In genomic region chr1:184563308-184563707, GRCh38 we compare ENCODE assay signal across 8 cellular contexts.
DNase-seq lines count a peak whose midpoint lies in the region; ATAC-seq and TF ChIP-seq lines count a peak whose summit lies in the region.

No MANE protein-coding gene starts in this region.

- ATAC-seq in mucosa of descending colon (no peak), GM18502 (IDR thresholded peaks at IDR 0.05; ENCODE audit: poor library complexity, unreplicated experiment) (no peak), GM18517 (IDR thresholded peaks at IDR 0.05; ENCODE audit: unreplicated experiment) (no peak)
- ATAC-seq in activated naive CD4-positive, alpha-beta T cell treated with anti-CD3 and anti-CD28 coated beads, Interleukin-2, amount 50 U/mL, for 72 hours: no peak

- intact Hi-C loops in mucosa of descending colon (cut with DNase I, micrococcal nuclease): no loop called here

- no peaks in the 10 kb centered on the region for H3K9me3 ChIP-seq in mucosa of descending colon

- DNase-seq in GM06990 (ENCODE audit: extremely low read depth, insufficient read length): no peak
- DNase-seq in NCI-H2227 treated with DMSO at 0.1 percent for 48 hours (lab: John Stamatoyannopoulos, UW): peak; percentile 30
- DNase-seq in cerebellar nuclear complex (lab: John Stamatoyannopoulos, UW): peak; percentile 18 to 32
- DNase-seq in mucosa of descending colon: peak in 1 of 3 donors; percentile 43
- DNase-seq in NCI-H2029 (lab: John Stamatoyannopoulos, UW): no peak
- no peak for DNase-seq in activated naive CD4-positive, alpha-beta T cell treated with anti-CD3 and anti-CD28 coated beads, Interleukin-2, amount 50 U/mL, for 72 hours (ENCODE audit: low spot score in 2 of 2)

- H3K36me3 ChIP-seq in GM06990 (ENCODE audit: control insufficient read depth, insufficient read depth, low read length) (no peaks in the 10 kb centered on the region), mucosa of descending colon (ENCODE audit: low read depth) (no peaks in the 10 kb centered on the region)

- peaks cover 0 to 7% of the 10 kb centered on the region in 2 donors for H3K9me3 Mint-ChIP-seq in activated naive CD4-positive, alpha-beta T cell treated with anti-CD3 and anti-CD28 coated beads, Interleukin-2, amount 50 U/mL, for 72 hours

- peak; percentile 45 for TF ChIP-seq CTCF in GM06990 (IDR thresholded peaks at IDR 0.05; ENCODE audit: insufficient read depth, low read length, poor library complexity, severe bottlenecking)
- TF ChIP-seq CTCF in mucosa of descending colon (IDR thresholded peaks at IDR 0.05): peak; percentile 9

- no peak overlapping the region for H3K4me3 ChIP-seq in GM06990 (replicated peaks; ENCODE audit: low read depth, low read length)
- H3K4me3 ChIP-seq in mucosa of descending colon: no peak overlapping the region

- peaks cover 26% of the 10 kb centered on the region for H3K4me1 ChIP-seq in mucosa of descending colon (ENCODE audit: low read depth)

- H3K27ac Mint-ChIP-seq in activated naive CD4-positive, alpha-beta T cell treated with anti-CD3 and anti-CD28 coated beads, Interleukin-2, amount 50 U/mL, for 72 hours: no peak overlapping the region

- H3K36me3 Mint-ChIP-seq in activated naive CD4-positive, alpha-beta T cell treated with anti-CD3 and anti-CD28 coated beads, Interleukin-2, amount 50 U/mL, for 72 hours: no peaks in the 10 kb centered on the region

- H3K27me3 ChIP-seq in GM06990 (replicated peaks; ENCODE audit: control insufficient read depth, insufficient read depth, low read length): no peaks in the 10 kb centered on the region

Comparison
In these comparisons a context has a peak if more than half of its experiments do, and no peak if none do; other contexts are left out.
1. DNase-seq: peak in NCI-H2227 treated with DMSO at 0.1 percent for 48 hours (single experiment) and cerebellar nuclear complex (2 of 2); none in GM06990 (single experiment), NCI-H2029 (single experiment) and activated naive CD4-positive, alpha-beta T cell treated with anti-CD3 and anti-CD28 coated beads, Interleukin-2, amount 50 U/mL, for 72 hours (0 of 2).